ENCODE assay signal across 2 cellular contexts in genomic region chr16:81671738-81672597, GRCh38.
TF ChIP-seq lines count a peak whose summit lies in the region.

No MANE protein-coding gene starts in this region.

TF ChIP-seq in K562, 482 proteins besides CTCF, POLR2A, EP300 and RAD21 (continued from another document):
- TF ChIP-seq RNF219 (CRISPR knock-in tag; IDR thresholded peaks at IDR 0.05) (no peak), TOE1 (IDR thresholded peaks at IDR 0.05; ENCODE audit: borderline replicate concordance) (no peak), TOE1 (CRISPR knock-in tag; IDR thresholded peaks at IDR 0.05; ENCODE audit: borderline replicate concordance, low read depth) (no peak), CBX2 (IDR thresholded peaks at IDR 0.05; ENCODE audit: insufficient read depth, low read length, poor library complexity, severe bottlenecking) (no peak), MBD2 (IDR thresholded peaks at IDR 0.05; ENCODE audit: borderline replicate concordance, low read depth) (no peak), TRIM24 (IDR thresholded peaks at IDR 0.05) (no peak), MXD1 (CRISPR knock-in tag; IDR thresholded peaks at IDR 0.05; ENCODE audit: borderline replicate concordance, poor library complexity, severe bottlenecking) (no peak), POLR2G (IDR thresholded peaks at IDR 0.05; ENCODE audit: low read depth, low read length) (peak; percentile 54; the same call in 1 of the 2 replicates)

TF ChIP-seq in HepG2, 621 proteins besides CTCF, POLR2A, EP300 and RAD21 (continued from another document):
- TF ChIP-seq ZBTB40 (IDR thresholded peaks at IDR 0.05) (no peak), ZBTB40 (CRISPR knock-in tag; IDR thresholded peaks at IDR 0.05) (no peak)
